Comparison of ENCODE assay signal across 8 cellular contexts in genomic region chr20:431012-431904, GRCh38. TPM values are rescaled to one million over a fixed set of nuclear protein-coding genes. Genes with fewer than 3 reads are reported as not detected.
DNase-seq lines count a peak whose midpoint lies in the region; ATAC-seq and TF ChIP-seq lines count a peak whose summit lies in the region.

No MANE protein-coding gene starts in this region.

- in situ Hi-C loops in G401 (cut with HindIII; ENCODE audit: low sequenced_read_pairs): loop anchor here (5.0 kb wide), 1 partner anchor 69 kb away; no protein-coding TSS in a partner anchor
- in situ Hi-C loops in T47D (cut with HindIII; ENCODE audit: low pct_unique_long_range_greater_than_20kb, low sequenced_read_pairs): no loop called here

- DNase-seq in G401 (ENCODE audit: low spot score) (peak; percentile 92), MV-4-11 (lab: John Stamatoyannopoulos, UW) (peak; percentile 46), SJCRH30 (peak; percentile 40 to 54), T47D (ENCODE audit: low read depth in 1 of 2, low spot score in 1 of 2) (peak; percentile 92 to 93), iris pigment epithelial cell (ENCODE audit: low read depth) (peak; percentile 67), suprapubic skin (ENCODE audit: low spot score in 2 of 2) (no peak)
- DNase-seq in stimulated activated effector memory CD8-positive, alpha-beta T cell treated with anti-CD3 and anti-CD28 coated beads, Interleukin-12 subunit alpha, Interleukin-12 subunit beta, amount 100 ng/mL, for 72 hours (ENCODE audit: low spot score in 2 of 2): no peak

- H3K27me3 ChIP-seq in SJCRH30 (no peaks in the 10 kb centered on the region), suprapubic skin (no peaks in the 10 kb centered on the region)

- H3K4me1 Mint-ChIP-seq in stimulated activated effector memory CD8-positive, alpha-beta T cell treated with anti-CD3 and anti-CD28 coated beads, Interleukin-12 subunit alpha, Interleukin-12 subunit beta, amount 100 ng/mL, for 72 hours: peaks cover 62% of the 10 kb centered on the region

- no peak overlapping the region for H3K4me3 ChIP-seq in SJCRH30
- no peak overlapping the region for H3K4me3 ChIP-seq in suprapubic skin

- peak in 1 of 2 donors; percentile 38 for TF ChIP-seq CTCF in suprapubic skin (IDR thresholded peaks at IDR 0.05)

- no peaks in the 10 kb centered on the region for H3K9me3 Mint-ChIP-seq in stimulated activated effector memory CD8-positive, alpha-beta T cell treated with anti-CD3 and anti-CD28 coated beads, Interleukin-12 subunit alpha, Interleukin-12 subunit beta, amount 100 ng/mL, for 72 hours

- WGBS in suprapubic skin: 74% methylated on average over 17 of the region's 17 CpGs

- H3K4me1 ChIP-seq in SJCRH30: no peaks in the 10 kb centered on the region
- H3K4me1 ChIP-seq in suprapubic skin: no peaks in the 10 kb centered on the region

- no peaks in the 10 kb centered on the region for H3K9me3 ChIP-seq in SJCRH30 (replicated peaks)
- H3K9me3 ChIP-seq in suprapubic skin: no peaks in the 10 kb centered on the region

- H3K36me3 ChIP-seq in SJCRH30 (peaks cover 21% of the 10 kb centered on the region), suprapubic skin (peaks cover 66% of the 10 kb centered on the region)

- H3K4me3 Mint-ChIP-seq in stimulated activated effector memory CD8-positive, alpha-beta T cell treated with anti-CD3 and anti-CD28 coated beads, Interleukin-12 subunit alpha, Interleukin-12 subunit beta, amount 100 ng/mL, for 72 hours: no peak overlapping the region

- TF ChIP-seq POLR2A in suprapubic skin (IDR thresholded peaks at IDR 0.05): no peak

- H3K36me3 Mint-ChIP-seq in stimulated activated effector memory CD8-positive, alpha-beta T cell treated with anti-CD3 and anti-CD28 coated beads, Interleukin-12 subunit alpha, Interleukin-12 subunit beta, amount 100 ng/mL, for 72 hours: peaks cover 90% of the 10 kb centered on the region

- ATAC-seq in stimulated activated effector memory CD8-positive, alpha-beta T cell treated with anti-CD3 and anti-CD28 coated beads, Interleukin-12 subunit alpha, Interleukin-12 subunit beta, amount 100 ng/mL, for 72 hours: no peak
- ATAC-seq in GM21526 (IDR thresholded peaks at IDR 0.05; ENCODE audit: low FRiP score, unreplicated experiment): no peak

- H3K27ac ChIP-seq in SJCRH30 (no peak overlapping the region), suprapubic skin (no peak overlapping the region)

- no peak for TF ChIP-seq EP300 in suprapubic skin (IDR thresholded peaks at IDR 0.05)

- H3K27ac Mint-ChIP-seq in stimulated activated effector memory CD8-positive, alpha-beta T cell treated with anti-CD3 and anti-CD28 coated beads, Interleukin-12 subunit alpha, Interleukin-12 subunit beta, amount 100 ng/mL, for 72 hours: peak overlapping the region; percentile 95

RNA-seq across cellular contexts. Expression of gene RBCK1, which starts 23.2 kb away (rescaled TPM):
- total RNA-seq in G401 (2014; rRNA removed; shearing (Covaris generic)): 52.4 and 58.5 TPM in 2 replicates
- total RNA-seq in SJCRH30 (2014; rRNA removed; shearing (Covaris generic)): 26.1 and 28.5 TPM in 2 replicates
- total RNA-seq in suprapubic skin: 10 to 100 TPM; 63.6 to 85.3 (median 78.5) TPM

RNA-seq across cellular contexts. Expression of gene TBC1D20, which starts 31.1 kb away (rescaled TPM):
- 13.5 and 17.4 TPM in 2 replicates for total RNA-seq in G401 (2014; rRNA removed; shearing (Covaris generic))
- total RNA-seq in SJCRH30 (2014; rRNA removed; shearing (Covaris generic)): 31.8 and 33.0 TPM in 2 replicates
- 10 to 100 TPM; 49.0 to 78.7 (median 60.6) TPM for total RNA-seq in suprapubic skin

RNA-seq across cellular contexts. Expression of gene TRIB3, which starts 50.7 kb away (rescaled TPM):
- total RNA-seq in G401 (2014; rRNA removed; shearing (Covaris generic)): 12.9 and 15.6 TPM in 2 replicates
- total RNA-seq in SJCRH30 (2014; rRNA removed; shearing (Covaris generic)): 11.3 and 12.4 TPM in 2 replicates
- 10 to 100 TPM; 14.3 to 30.7 (median 28.0) TPM for total RNA-seq in suprapubic skin

Comparison
In these comparisons a context has a peak if more than half of its experiments do, and no peak if none do; other contexts are left out.
1. DNase-seq: peak in G401 (single experiment), MV-4-11 (single experiment), SJCRH30 (2 of 2), T47D (2 of 2) and iris pigment epithelial cell (single experiment); none in stimulated activated effector memory CD8-positive, alpha-beta T cell treated with anti-CD3 and anti-CD28 coated beads, Interleukin-12 subunit alpha, Interleukin-12 subunit beta, amount 100 ng/mL, for 72 hours (0 of 2) and suprapubic skin (0 of 2).